ENCODE assay signal across 12 cellular contexts in genomic region chr1:151596166-151596933, GRCh38. TPM values are rescaled to one million over a fixed set of nuclear protein-coding genes. Genes with fewer than 3 reads are reported as not detected.
DNase-seq lines count a peak whose midpoint lies in the region; ATAC-seq, FAIRE-seq and TF ChIP-seq lines count a peak whose summit lies in the region.
"Had no signal": no experiment of that assay in that cellular context is flagged by ENCODE, and none has a peak within 500 bp of the region (broad histone marks: within the 10 kb centered on the region; RNA-seq: fewer than 3 reads in every experiment).

No MANE protein-coding gene starts in this region.

- no peak overlapping the region for H3K9ac ChIP-seq in HUES48 (ENCODE audit: low read depth, low read length)

- H3K4me1 ChIP-seq in HUES48 (ENCODE audit: control insufficient read depth, insufficient read depth, low read length) (no peaks in the 10 kb centered on the region), pancreas (no peaks in the 10 kb centered on the region)

- H3K4me3 ChIP-seq in HUES48 (ENCODE audit: low read depth, low read length) (no peak overlapping the region), pancreas (no peak overlapping the region)

- no peak for TF ChIP-seq CTCF in pancreas (IDR thresholded peaks at IDR 0.05)

- H3K27me3 ChIP-seq in HUES48 (ENCODE audit: control insufficient read depth, insufficient read depth, low read length) (peaks cover 6% of the 10 kb centered on the region; the same call in 1 of the 2 replicates), pancreas (no peaks in the 10 kb centered on the region)

- FAIRE-seq in pancreas (lab: Jason Lieb, UNC): no peak
- FAIRE-seq in GM19239 (lab: Jason Lieb, UNC): no peak

- WGBS in pancreas, 2 donors: 76 to 81% methylated on average over 4 of the region's 4 CpGs

- intact Hi-C loops in pancreas (cut with DNase I): loop anchor here in 1 of 3 donors (10.0 kb wide), 1 partner anchor 138 kb away; no protein-coding TSS in a partner anchor

- no peaks in the 10 kb centered on the region for H3K36me3 ChIP-seq in HUES48 (ENCODE audit: control insufficient read depth, insufficient read depth, low read length)
- H3K36me3 ChIP-seq in pancreas: no peaks in the 10 kb centered on the region

- H3K27ac ChIP-seq in HUES48 (ENCODE audit: low read depth, low read length): peak overlapping the region; percentile 4
- H3K27ac ChIP-seq in pancreas: peak overlapping the region in 2 of 4 donors; percentile 6 to 25

- peak; percentile 28 for DNase-seq in SK-N-DZ (ENCODE audit: low spot score)
- peak in 4 of 6 donors; percentile 47 to 66 (median 54) for DNase-seq in pancreas
- DNase-seq in RPMI8226: no peak
- DNase-seq in GM03348 (ENCODE audit: low spot score): no peak
- no peak for DNase-seq in cerebellum (ENCODE audit: low spot score)
- no peak for DNase-seq in GM19239 (ENCODE audit: insufficient read length, low spot score)
- DNase-seq: GOT3; naive thymus-derived CD8-positive, alpha-beta T cell; NCI-H187; T-cell had no signal

- H3K9me3 ChIP-seq in HUES48 (ENCODE audit: control insufficient read depth, insufficient read depth, low read length) (peaks cover 2% of the 10 kb centered on the region; the same call in 1 of the 2 replicates), pancreas (no peaks in the 10 kb centered on the region)

- ATAC-seq in esophagus mucosa: peak; percentile 13
- peak; percentile 61 to 84 (median 75) for ATAC-seq in pancreas
- ATAC-seq: naive thymus-derived CD8-positive, alpha-beta T cell; T-cell had no signal

RNA-seq across cellular contexts. Expression of gene SNX27, which starts 15.5 kb away (rescaled TPM):
- polyA plus RNA-seq in SK-N-DZ (2014; cell fraction: cytosol; rRNA removed): 27.0 and 33.4 TPM in 2 replicates
- polyA plus RNA-seq in SK-N-DZ (2014; cell fraction: nucleus; rRNA removed): 17.8 and 27.0 TPM in 2 replicates
- total RNA-seq in esophagus mucosa (16.4 TPM), pancreas (10 to 100 TPM; 10.2 to 23.4 (median 13.0) TPM), cerebellum (74.6 TPM)
- polyA plus RNA-seq in pancreas: 1 to 10 TPM; 5.9 to 6.5 TPM

RNA-seq across cellular contexts. Expression of gene TUFT1, which starts 56.2 kb away (rescaled TPM):
- 12.3 and 12.5 TPM in 2 replicates for polyA plus RNA-seq in SK-N-DZ (2014; cell fraction: cytosol; rRNA removed)
- polyA plus RNA-seq in SK-N-DZ (2014; cell fraction: nucleus; rRNA removed): 7.2 and 8.5 TPM in 2 replicates
- total RNA-seq in esophagus mucosa (36.6 TPM), pancreas (10 to 100 TPM in 5 of 6 donors, 1 to 10 TPM in 1; 8.2 to 16.1 (median 11.6) TPM), cerebellum (6.9 TPM)
- polyA plus RNA-seq in pancreas: 1 to 10 TPM; 7.1 to 8.5 TPM

Comparison
In these comparisons a context has a peak if more than half of its experiments do, and no peak if none do; other contexts are left out.
1. DNase-seq: peak in SK-N-DZ (single experiment) and pancreas (4 of 6); none in RPMI8226 (single experiment), GM03348 (single experiment), cerebellum (single experiment) and GM19239 (single experiment).